ENCODE assay signal across 8 cellular contexts in genomic region chr5:1511651-1512540, GRCh38. TPM values are rescaled to one million over a fixed set of nuclear protein-coding genes. Genes with fewer than 3 reads are reported as not detected.
DNase-seq lines count a peak whose midpoint lies in the region; ATAC-seq and TF ChIP-seq lines count a peak whose summit lies in the region.

No MANE protein-coding gene starts in this region.

- H4K20me1 ChIP-seq in SK-N-SH (ENCODE audit: insufficient read depth) = peaks cover 91% of the 10 kb centered on the region

- ATAC-seq in GM18861 (IDR thresholded peaks at IDR 0.05; ENCODE audit: unreplicated experiment) = peak; percentile 40
- no peak for ATAC-seq in stimulated activated naive CD8-positive, alpha-beta T cell treated with anti-CD3 and anti-CD28 coated beads, Interleukin-15, Interleukin-2, amounts not matched to agents 100 U/mL and 50 U/mL, for 24 hours
- ATAC-seq in HG02678 (IDR thresholded peaks at IDR 0.05; ENCODE audit: unreplicated experiment) = no peak

- peaks cover 0 to 6% of the 10 kb centered on the region in 2 experiments; a peak in 2 of 4 replicates for H3K4me1 ChIP-seq in SK-N-SH (ENCODE audit: control insufficient read depth in 1 of 2, insufficient read depth in 2 of 2, low read depth in 1 of 2, low read length in 1 of 2)

- no peak overlapping the region for H2AFZ ChIP-seq in SK-N-SH (ENCODE audit: low read depth)

- TF ChIP-seq EP300 in SK-N-SH (IDR thresholded peaks at IDR 0.05; ENCODE audit: borderline replicate concordance in 1 of 2, low read depth in 1 of 2, low read length in 1 of 2) = no peak

- DNase-seq in AG04449 (ENCODE audit: low read depth, low spot score) = no peak
- DNase-seq in SK-N-SH = no peak
- DNase-seq in cardiac septum (ENCODE audit: low spot score) = peak; percentile 61
- DNase-seq in stimulated activated naive CD8-positive, alpha-beta T cell treated with anti-CD3 and anti-CD28 coated beads, Interleukin-15, Interleukin-2, amounts not matched to agents 100 U/mL and 50 U/mL, for 24 hours = peak; percentile 2
- no peak for DNase-seq in G401 (ENCODE audit: low spot score)
- no peak for DNase-seq in NCI-H526 treated with DMSO at 0.1 percent for 48 hours (lab: John Stamatoyannopoulos, UW)

- TF ChIP-seq RAD21 in SK-N-SH (IDR thresholded peaks at IDR 0.05; ENCODE audit: low read length) = no peak

- no peak overlapping the region for H3K4me2 ChIP-seq in SK-N-SH

- H3F3A ChIP-seq in SK-N-SH (replicated peaks; ENCODE audit: insufficient read depth) = no peaks in the 10 kb centered on the region

- H3K9ac ChIP-seq in SK-N-SH = no peak overlapping the region

- H3K27me3 ChIP-seq in SK-N-SH (ENCODE audit: insufficient read depth) = no peaks in the 10 kb centered on the region

- CTCF ChIA-PET in AG04449 (lab: Yijun Ruan, JAX) = interaction anchor here (0.9 to 1.3 kb wide), 2 partner anchors 8 to 133 kb away, joined by 3 to 4 read pairs; no protein-coding TSS in a partner anchor
- CTCF ChIA-PET in SK-N-SH (lab: Yijun Ruan, JAX) = interaction anchor here (1.2 kb wide), 1 partner anchor 32 kb away, joined by 3 read pairs; no protein-coding TSS in a partner anchor

- POLR2A ChIA-PET in AG04449 (lab: Yijun Ruan, JAX) = no interaction called here
- POLR2A ChIA-PET in SK-N-SH (lab: Yijun Ruan, JAX) = interaction anchor here (0.8 kb wide), 1 partner anchor 12 kb away, joined by 4 read pairs; the partner anchor contains the start of gene LPCAT1

- 72% methylated on average over 9 of the region's 21 CpGs for WGBS in SK-N-SH (ENCODE audit: low lambda C conversion rate)

- H3K9me3 ChIP-seq in SK-N-SH = no peaks in the 10 kb centered on the region

- no peaks in the 10 kb centered on the region for H3K9me2 ChIP-seq in SK-N-SH

- no peak overlapping the region for H3K27ac ChIP-seq in SK-N-SH (ENCODE audit: low read depth in 2 of 2, low read length in 1 of 2)

- H3K4me3 ChIP-seq in AG04449 (ENCODE audit: low read depth, low read length) = no peak overlapping the region
- no peak overlapping the region for H3K4me3 ChIP-seq in SK-N-SH (ENCODE audit: low read depth in 2 of 2, low read length in 1 of 2)

- intact Hi-C loops in cardiac septum (cut with DNase I) = no loop called here

- in situ Hi-C loops in G401 (cut with HindIII; ENCODE audit: low sequenced_read_pairs) = no loop called here

- H3K36me3 ChIP-seq in SK-N-SH (replicated peaks in 1 of 2; ENCODE audit: control insufficient read depth in 1 of 2, insufficient read depth in 2 of 2, low read length in 1 of 2) = peaks cover 0 to 33% of the 10 kb centered on the region in 2 experiments

- peak; percentile 32 for TF ChIP-seq CTCF in AG04449 (IDR thresholded peaks at IDR 0.05; ENCODE audit: insufficient read depth, low read length, missing control alignments)
- peak; percentile 23; the same call in 1 of the 2 replicates for TF ChIP-seq CTCF in SK-N-SH (IDR thresholded peaks at IDR 0.05)

- peaks cover 73% of the 10 kb centered on the region for H3K79me2 ChIP-seq in SK-N-SH (ENCODE audit: insufficient read depth)

TF ChIP-seq in SK-N-SH, 30 proteins besides CTCF, POLR2A, EP300 and RAD21:
- TF ChIP-seq REST (IDR thresholded peaks at IDR 0.05; ENCODE audit: low read depth, low read length) = no peak
- TF ChIP-seq IRF3 (IDR thresholded peaks at IDR 0.05; ENCODE audit: low read depth, low read length) = no peak
- TF ChIP-seq EZH2phosphoT487 (IDR thresholded peaks at IDR 0.05; ENCODE audit: borderline replicate concordance, low read depth) = no peak
- TF ChIP-seq ZBTB33 (IDR thresholded peaks at IDR 0.05; ENCODE audit: borderline replicate concordance, low read depth) = no peak
- TF ChIP-seq TEAD4 (IDR thresholded peaks at IDR 0.05; ENCODE audit: borderline replicate concordance, insufficient read depth) = no peak
- TF ChIP-seq MXI1 (IDR thresholded peaks at IDR 0.05; ENCODE audit: low read depth, low read length) = no peak
- TF ChIP-seq POLR2AphosphoS5 (IDR thresholded peaks at IDR 0.05; ENCODE audit: low read depth, low read length) = no peak
- no peak for TF ChIP-seq USF1 (IDR thresholded peaks at IDR 0.05; ENCODE audit: borderline replicate concordance, low read depth)
- no peak for TF ChIP-seq FOXJ3 (CRISPR knock-in tag; IDR thresholded peaks at IDR 0.05)
- no peak for TF ChIP-seq CHD2 (IDR thresholded peaks at IDR 0.05; ENCODE audit: low read length, partially characterized antibody)

RNA-seq across cellular contexts. Expression of gene LPCAT1, which starts 11.9 kb away (rescaled TPM):
- polyA plus RNA-seq in SK-N-SH (2012; rRNA removed) = 32.5 and 42.3 TPM in 2 replicates
- 30.1 and 38.3 TPM in 2 replicates for polyA plus RNA-seq in SK-N-SH (2012; cell fraction: cytosol; rRNA removed)
- 54.3 and 65.1 TPM in 2 replicates for polyA plus RNA-seq in SK-N-SH (2012; cell fraction: nucleus; rRNA removed)
- total RNA-seq in cardiac septum = 14.7 TPM
- total RNA-seq in G401 (2014; rRNA removed; shearing (Covaris generic)) = 71.5 and 143 TPM in 2 replicates

Comparison
In these comparisons a context has a peak if more than half of its experiments do, and no peak if none do; other contexts are left out.
1. DNase-seq: peak in cardiac septum (single experiment) and stimulated activated naive CD8-positive, alpha-beta T cell treated with anti-CD3 and anti-CD28 coated beads, Interleukin-15, Interleukin-2, amounts not matched to agents 100 U/mL and 50 U/mL, for 24 hours (single experiment); none in AG04449 (single experiment), SK-N-SH (single experiment), G401 (single experiment) and NCI-H526 treated with DMSO at 0.1 percent for 48 hours (single experiment).